29 cellular contexts compared by ENCODE assay signal in genomic region chr3:40162616-40163015, GRCh38.
"Had no signal": no experiment of that assay in that cellular context is flagged by ENCODE, and none has a peak within 500 bp of the region (broad histone marks: within the 10 kb centered on the region; RNA-seq: fewer than 3 reads in every experiment).

No MANE protein-coding gene starts in this region.

- DNase-seq: activated CD4-positive, alpha-beta memory T cell treated with anti-CD3 and anti-CD28 coated beads for 36 hours; activated CD4-positive, alpha-beta T cell treated with anti-CD3 and anti-CD28 coated beads for 36 hours; activated CD4-positive, alpha-beta T cell treated with anti-CD3 and anti-CD28 coated beads, Interleukin-2, amount 10 ng/mL, durations not matched to agents 24 days and 14 days; activated CD4-positive, CD25-positive, alpha-beta regulatory T cell; activated CD4-positive, CD25-positive, alpha-beta regulatory T cell treated with anti-CD3 and anti-CD28 coated beads, Interleukin-2, amount 50 U/mL, for 72 hours; activated CD8-positive, alpha-beta memory T cell treated with anti-CD3 and anti-CD28 coated beads, Interleukin-2, amount 10 ng/mL, durations not matched to agents 7 days and 5 days; activated CD8-positive, alpha-beta memory T cell treated with anti-CD3 and anti-CD28 coated beads, Interleukin-2, amount 50 U/mL, for 4 hours; activated CD8-positive, alpha-beta T cell treated with anti-CD3 and anti-CD28 coated beads, Interleukin-2, amount 10 ng/mL, durations not matched to agents 7 days and 5 days; activated effector memory CD4-positive, alpha-beta T cell treated with anti-CD3 and anti-CD28 coated beads, Interleukin-2, amount 50 U/mL, for 16 hours; activated naive CD4-positive, alpha-beta T cell treated with anti-CD3 and anti-CD28 coated beads for 36 hours; activated naive CD8-positive, alpha-beta T cell treated with anti-CD3 and anti-CD28 coated beads for 36 hours; activated naive CD8-positive, alpha-beta T cell treated with anti-CD3 and anti-CD28 coated beads, Interleukin-2, amount 50 U/mL, for 24 hours; activated T-cell treated with anti-CD3 and anti-CD28 coated beads, Interleukin-2, amount 50 U/mL, for 1 hour; activated T-cell treated with anti-CD3 and anti-CD28 coated beads, Interleukin-2, amount 50 U/mL, for 48 hours; adrenal gland; amygdala; aorta; body of pancreas; cortex of kidney; dermis blood vessel endothelial cell; effector CD4-positive, alpha-beta T cell; effector memory CD8-positive, alpha-beta T cell; foreskin fibroblast; T-helper 1 cell; T-helper 17 cell; T1000 had no signal

- H3K36me3 ChIP-seq: adrenal gland had no signal

- H3K9me3 ChIP-seq: adrenal gland, body of pancreas had no signal

- H3K27ac ChIP-seq: adrenal gland, body of pancreas, epithelial cell of prostate had no signal

- H3K4me1 ChIP-seq: adrenal gland, body of pancreas had no signal

- FAIRE-seq: colon, frontal cortex had no signal

- H3K27me3 ChIP-seq: adrenal gland, body of pancreas had no signal

- H3K4me3 ChIP-seq: adrenal gland, body of pancreas had no signal
